ENCODE assay signal across 8 cellular contexts in genomic region chr15:76150971-76151598, GRCh38.
DNase-seq lines count a peak whose midpoint lies in the region; ATAC-seq, FAIRE-seq and TF ChIP-seq lines count a peak whose summit lies in the region.

No MANE protein-coding gene starts in this region.

- peak overlapping the region; percentile 25 for H3K27ac Mint-ChIP-seq in central memory CD8-positive, alpha-beta T cell (ENCODE audit: low read depth)

- H3K9me3 ChIP-seq in A549 = no peaks in the 10 kb centered on the region

- H3K27ac ChIP-seq in A549 = peak overlapping the region; percentile 6 to 10; a peak in 1 of 6 replicates

- peaks cover 18% of the 10 kb centered on the region for H3K4me1 Mint-ChIP-seq in central memory CD8-positive, alpha-beta T cell

- peak overlapping the region; percentile 34; the same call in 2 of the 3 replicates for H3K4me2 ChIP-seq in A549

- H3K4me3 ChIP-seq in A549 = no peak overlapping the region

- peaks cover 12% of the 10 kb centered on the region for H3K27me3 Mint-ChIP-seq in central memory CD8-positive, alpha-beta T cell

- H3K9me3 Mint-ChIP-seq in central memory CD8-positive, alpha-beta T cell = no peaks in the 10 kb centered on the region

- 10% methylated on average over 9 of the region's 9 CpGs for WGBS in A549 (ENCODE audit: missing lambda C conversion rate)

- no peak overlapping the region for H3K4me3 Mint-ChIP-seq in central memory CD8-positive, alpha-beta T cell

- no peak for TF ChIP-seq EP300 in A549 (IDR thresholded peaks at IDR 0.05)

- no peaks in the 10 kb centered on the region for H3K36me3 Mint-ChIP-seq in central memory CD8-positive, alpha-beta T cell (ENCODE audit: insufficient read depth)

- DNase-seq in A549 (ENCODE audit: low read depth in 1 of 2, low spot score in 1 of 2) (peak; percentile 72 to 88), NCI-H2171 (lab: John Stamatoyannopoulos, UW) (peak; percentile 88), left colon (peak; percentile 59 to 77)
- DNase-seq in activated CD4-positive, CD25-positive, alpha-beta regulatory T cell treated with anti-CD3 and anti-CD28 coated beads, Interleukin-2, amount 50 U/mL, for 16 hours (ENCODE audit: low read depth, low spot score) = peak; percentile 59
- DNase-seq in central memory CD8-positive, alpha-beta T cell (ENCODE audit: low spot score in 2 of 2) = peak; percentile 51 to 64
- peak; percentile 83 for DNase-seq in stimulated activated CD4-positive, alpha-beta T cell treated with anti-CD3 and anti-CD28 coated beads, Interleukin-4, amount 100 ng/mL, for 1 hour

- peak; percentile 82 for TF ChIP-seq CTCF in A549 (IDR thresholded peaks at IDR 0.05)

- TF ChIP-seq POLR2A in A549 (IDR thresholded peaks at IDR 0.05; ENCODE audit: low read length) = no peak

- intact Hi-C loops in left colon (cut with DNase I, micrococcal nuclease) = no loop called here

- POLR2A ChIA-PET in A549 (lab: Yijun Ruan, JAX) = no interaction called here

- peak; percentile 68 for FAIRE-seq in A549 (lab: Jason Lieb, UNC)

- H3K4me1 ChIP-seq in A549 = 0 out of 3 replicates have a peak, but pooled peaks cover 3% of the 10 kb centered on the region

- CTCF ChIA-PET in A549 (lab: Yijun Ruan, JAX) = interaction anchor here (0.6 to 21.8 kb wide), 29 partner anchors 13 to 715 kb away, joined by 3 to 448 read pairs (median 4); partner anchors contain the start of gene TMEM266

- ATAC-seq in A549 (peak; percentile 73 to 92; a peak in 4 of 6 replicates), GM18498 (IDR thresholded peaks at IDR 0.05; ENCODE audit: unreplicated experiment) (peak; percentile 87), HG02885 (IDR thresholded peaks at IDR 0.05; ENCODE audit: poor library complexity, unreplicated experiment) (peak; percentile 84), left colon (peak; percentile 85)
- peak; percentile 90 for ATAC-seq in central memory CD8-positive, alpha-beta T cell (replicated peaks; ENCODE audit: extremely low read depth, poor library complexity, severe bottlenecking)

- peak; percentile 72 to 78 for TF ChIP-seq RAD21 in A549 (conservative IDR thresholded peaks at IDR 0.05 in 1 of 2, IDR thresholded peaks at IDR 0.05 in 1 of 2)

TF ChIP-seq in A549, 52 proteins besides CTCF, POLR2A, EP300 and RAD21:
- TF ChIP-seq FOSL2 (IDR thresholded peaks at IDR 0.05) (no peak), FOSL2 (CRISPR knock-in tag; IDR thresholded peaks at IDR 0.05) (0 out of 2 replicates have a peak, but pooled peaks have one; percentile 25), SMC3 (IDR thresholded peaks at IDR 0.05) (peak; percentile 69), MAFK (IDR thresholded peaks at IDR 0.05; ENCODE audit: partially characterized antibody) (peak; percentile 28), HOXA7 (CRISPR knock-in tag; IDR thresholded peaks at IDR 0.05) (no peak), MYC (IDR thresholded peaks at IDR 0.05; ENCODE audit: borderline replicate concordance, low read length) (no peak)
